In genomic region chr2:85945576-85945975, GRCh38 we compare ENCODE assay signal across 19 cellular contexts.
"Had no signal": no experiment of that assay in that cellular context is flagged by ENCODE, and none has a peak within 500 bp of the region (broad histone marks: within the 10 kb centered on the region; RNA-seq: fewer than 3 reads in every experiment).

No MANE protein-coding gene starts in this region.

- H3K9me3 ChIP-seq: colonic mucosa, neutrophil, testis, upper lobe of right lung had no signal

- H3K4me1 ChIP-seq: colonic mucosa, stomach, testis had no signal

- ATAC-seq: esophagus mucosa; mucosa of descending colon; naive thymus-derived CD8-positive, alpha-beta T cell; upper lobe of right lung; WTC11 had no signal

- H3K27me3 ChIP-seq: colonic mucosa, neutrophil, stomach, testis, upper lobe of right lung had no signal

- H3K36me3 ChIP-seq: colonic mucosa, left ventricle myocardium inferior, neutrophil, stomach, upper lobe of right lung had no signal

- H3K4me3 ChIP-seq: colonic mucosa, left ventricle myocardium inferior, mucosa of descending colon, stomach, testis, upper lobe of right lung had no signal

- DNase-seq: activated CD4-positive, alpha-beta memory T cell treated with anti-CD3 and anti-CD28 coated beads, Interleukin-2, amount 10 ng/mL, durations not matched to agents 7 days and 5 days; activated CD4-positive, alpha-beta T cell treated with anti-CD3 and anti-CD28 coated beads for 4 hours; activated effector memory CD4-positive, alpha-beta T cell treated with Interleukin-2 at 50 U/mL for 16 hours; activated naive CD4-positive, alpha-beta T cell treated with anti-CD3 and anti-CD28 coated beads, Interleukin-2, amount 50 U/mL, for 16 hours; activated T-cell treated with anti-CD3 and anti-CD28 coated beads, Interleukin-2, amount 50 U/mL, for 24 hours; colonic mucosa; hypothalamus; kidney; left ventricle myocardium inferior; mucosa of descending colon; naive thymus-derived CD8-positive, alpha-beta T cell; stimulated activated CD4-positive, alpha-beta T cell treated with anti-CD3 and anti-CD28 coated beads, Interleukin-12 subunit alpha, Interleukin-12 subunit beta, amount 100 ng/mL, for 4 hours; stimulated activated CD4-positive, alpha-beta T cell treated with anti-CD3 and anti-CD28 coated beads, Interleukin-2, amount 100 ng/mL, for 24 hours; stomach; testis; upper lobe of right lung had no signal

- H3K27ac ChIP-seq: colonic mucosa, left ventricle myocardium inferior, neutrophil, stomach, testis, upper lobe of right lung had no signal
